9 cellular contexts compared by ENCODE assay signal in genomic region chr10:71771821-71772617, GRCh38. TPM values are rescaled to one million over a fixed set of nuclear protein-coding genes. Genes with fewer than 3 reads are reported as not detected.
DNase-seq lines count a peak whose midpoint lies in the region; ATAC-seq and TF ChIP-seq lines count a peak whose summit lies in the region.
"Had no signal": no experiment of that assay in that cellular context is flagged by ENCODE, and none has a peak within 500 bp of the region (broad histone marks: within the 10 kb centered on the region; RNA-seq: fewer than 3 reads in every experiment).

No MANE protein-coding gene starts in this region.

- H3K4me3 Mint-ChIP-seq in CD14-positive monocyte, result peak overlapping the region; percentile 97 to 98
- peak overlapping the region; percentile 80 to 83 for H3K4me3 Mint-ChIP-seq in stimulated activated naive CD8-positive, alpha-beta T cell treated with anti-CD3 and anti-CD28 coated beads, Interleukin-15, amount 100 ng/mL, for 72 hours

- no peaks in the 10 kb centered on the region for H3K9me3 ChIP-seq in OCI-LY7 (ENCODE audit: low read length)

- no peaks in the 10 kb centered on the region for H4K20me1 ChIP-seq in OCI-LY7 (ENCODE audit: insufficient read depth, low read length)

- peaks cover 68% of the 10 kb centered on the region for H3K4me1 ChIP-seq in OCI-LY7 (ENCODE audit: insufficient read depth, low read length, poor library complexity, severe bottlenecking)

- no peak overlapping the region for H3K4me3 ChIP-seq in OCI-LY7 (ENCODE audit: low read depth, low read length, poor library complexity, severe bottlenecking)

- BruUV-seq in OCI-LY7 (replicated peaks; lab: Mats Ljungman, UMichigan), result no TSS peak

- intact Hi-C loops in CD14-positive monocyte (cut with micrococcal nuclease) (loop anchor here (2.0 to 10.0 kb wide), 6 partner anchors 19 to 397 kb away; no protein-coding TSS in a partner anchor), OCI-LY7 (cut with micrococcal nuclease; ENCODE audit: unreplicated experiment) (loop anchor here (5.0 kb wide), 1 partner anchor 60 kb away; no protein-coding TSS in a partner anchor), left colon (cut with DNase I, micrococcal nuclease) (loop anchor here in 1 of 2 donors (10.0 kb wide), 1 partner anchor 57 kb away; the partner anchor contains the start of gene C10orf105)

- peaks cover 0 to 4% (median 0%) of the 10 kb centered on the region in 7 donors for H3K9me3 Mint-ChIP-seq in CD14-positive monocyte
- H3K9me3 Mint-ChIP-seq in stimulated activated naive CD8-positive, alpha-beta T cell treated with anti-CD3 and anti-CD28 coated beads, Interleukin-15, amount 100 ng/mL, for 72 hours, result no peaks in the 10 kb centered on the region

- no peak overlapping the region for H3K27ac ChIP-seq in OCI-LY7 (ENCODE audit: low read depth, low read length, poor library complexity, severe bottlenecking)

- TF ChIP-seq CTCF in CD14-positive monocyte (IDR thresholded peaks at IDR 0.05) (no peak), OCI-LY7 (conservative IDR thresholded peaks at IDR 0.05; ENCODE audit: low read length) (no peak)

- CTCF ChIA-PET in OCI-LY7 (lab: Charles Lee; ENCODE audit: unreplicated experiment), result interaction anchor here (1.2 kb wide), 1 partner anchor 23 kb away, joined by 4 read pairs; no protein-coding TSS in a partner anchor

- peak overlapping the region; percentile 94 for H3K4me2 ChIP-seq in OCI-LY7 (ENCODE audit: low read length)

- no peak for ATAC-seq in left colon
- no peak for ATAC-seq in stimulated activated naive CD8-positive, alpha-beta T cell treated with anti-CD3 and anti-CD28 coated beads, Interleukin-15, amount 100 ng/mL, for 72 hours
- ATAC-seq in GM19035 (IDR thresholded peaks at IDR 0.05; ENCODE audit: unreplicated experiment), result no peak

- H2AFZ ChIP-seq in OCI-LY7 (ENCODE audit: low read length), result no peak overlapping the region

- H3K9me2 ChIP-seq in OCI-LY7 (ENCODE audit: insufficient read depth, low read length), result no peaks in the 10 kb centered on the region

- H3K36me3 ChIP-seq in OCI-LY7 (ENCODE audit: insufficient read depth, low read length), result no peaks in the 10 kb centered on the region

- H3K36me3 Mint-ChIP-seq in CD14-positive monocyte, result peaks cover 46 to 57% of the 10 kb centered on the region in 2 donors

- DNase-seq in CD14-positive monocyte (ENCODE audit: low spot score), result peak; percentile 77
- DNase-seq in OCI-LY7 (ENCODE audit: low spot score), result no peak
- peak; percentile 86 for DNase-seq in astrocyte of the hippocampus (ENCODE audit: low read depth, low spot score)
- peak; percentile 50 to 80 for DNase-seq in left colon
- DNase-seq in stimulated activated naive CD8-positive, alpha-beta T cell treated with anti-CD3 and anti-CD28 coated beads, Interleukin-15, amount 100 ng/mL, for 72 hours, result no peak
- DNase-seq in NCI-H2029 (lab: John Stamatoyannopoulos, UW), result no peak
- no peak for DNase-seq in occipital lobe (lab: John Stamatoyannopoulos, UW)

- H3K27me3 Mint-ChIP-seq in CD14-positive monocyte (ENCODE audit: low read depth in 3 of 3), result peaks cover 0 to 2% (median 0%) of the 10 kb centered on the region in 3 donors
- no peaks in the 10 kb centered on the region for H3K27me3 Mint-ChIP-seq in stimulated activated naive CD8-positive, alpha-beta T cell treated with anti-CD3 and anti-CD28 coated beads, Interleukin-15, amount 100 ng/mL, for 72 hours

- no peaks in the 10 kb centered on the region for H3K79me2 ChIP-seq in OCI-LY7 (ENCODE audit: insufficient read depth, low read depth, low read length)

- peak overlapping the region; percentile 96 to 98 (median 98) for H3K27ac Mint-ChIP-seq in CD14-positive monocyte
- peak overlapping the region; percentile 87 to 96 for H3K27ac Mint-ChIP-seq in stimulated activated naive CD8-positive, alpha-beta T cell treated with anti-CD3 and anti-CD28 coated beads, Interleukin-15, amount 100 ng/mL, for 72 hours

- POLR2A ChIA-PET in OCI-LY7 (lab: Charles Lee), result interaction anchor here (1.0 to 2.0 kb wide), 2 partner anchors 43 to 124 kb away, joined by 3 to 7 read pairs; no protein-coding TSS in a partner anchor

- peaks cover 76% of the 10 kb centered on the region for H3K4me1 Mint-ChIP-seq in CD14-positive monocyte
- H3K4me1 Mint-ChIP-seq in stimulated activated naive CD8-positive, alpha-beta T cell treated with anti-CD3 and anti-CD28 coated beads, Interleukin-15, amount 100 ng/mL, for 72 hours, result peaks cover 84% of the 10 kb centered on the region

RNA-seq across cellular contexts. Expression of gene VSIR, which starts 1.3 kb away (rescaled TPM):
- 1,000 to 10,000 TPM in 1 of 2 donors, 100 to 1,000 TPM in 1; 801 to 1,133 TPM for polyA plus RNA-seq in CD14-positive monocyte
- 2.1 and 2.2 TPM in 2 replicates for total RNA-seq in OCI-LY7 (2014; rRNA removed; shearing (Covaris generic))
- total RNA-seq in OCI-LY7 (2022) (4.9 and 9.0 TPM in 2 replicates), left colon (10 to 100 TPM; 50.5 to 76.7 TPM), occipital lobe (8.1 TPM)

RNA-seq across cellular contexts. Expression of gene C10orf105, which starts 52.4 kb away (rescaled TPM):
- under 1 TPM; 0.18 to 0.48 TPM for polyA plus RNA-seq in CD14-positive monocyte
- 0.09 TPM in 1 of 2 replicates, not detected in the other for total RNA-seq in OCI-LY7 (2014; rRNA removed; shearing (Covaris generic))
- total RNA-seq in OCI-LY7 (2022), result 0.09 and 0.15 TPM in 2 replicates
- total RNA-seq in left colon, result under 1 TPM in 1 of 2 donors, not detected in 1; 0.08 TPM
- under 0.01 TPM for total RNA-seq in occipital lobe
- total RNA-seq: epithelial cell of proximal tubule had no signal

Comparison
In these comparisons a context has a peak if more than half of its experiments do, and no peak if none do; other contexts are left out.
1. DNase-seq: peak in CD14-positive monocyte (single experiment), astrocyte of the hippocampus (single experiment) and left colon (2 of 2); none in OCI-LY7 (single experiment), stimulated activated naive CD8-positive, alpha-beta T cell treated with anti-CD3 and anti-CD28 coated beads, Interleukin-15, amount 100 ng/mL, for 72 hours (0 of 2), NCI-H2029 (single experiment) and occipital lobe (single experiment).